ENCODE assay signal across 7 cellular contexts in genomic region chr1:32540589-32540988, GRCh38. TPM values are rescaled to one million over a fixed set of nuclear protein-coding genes. Genes with fewer than 3 reads are reported as not detected.
DNase-seq lines count a peak whose midpoint lies in the region; ATAC-seq and TF ChIP-seq lines count a peak whose summit lies in the region.

No MANE protein-coding gene starts in this region.

- peak overlapping the region; percentile 86 for H2AFZ ChIP-seq in osteoblast (ENCODE audit: low read length)

- H3K4me2 ChIP-seq in osteoblast (ENCODE audit: insufficient read depth, low read length), result peak overlapping the region; percentile 97

- peaks cover 75% of the 10 kb centered on the region for H3K27me3 Mint-ChIP-seq in central memory CD8-positive, alpha-beta T cell

- no peak overlapping the region for H3K27ac Mint-ChIP-seq in central memory CD8-positive, alpha-beta T cell (ENCODE audit: low read depth)

- H3K27ac ChIP-seq in osteoblast (ENCODE audit: low read depth, low read length), result no peak overlapping the region

- no peak for ATAC-seq in central memory CD8-positive, alpha-beta T cell (replicated peaks; ENCODE audit: extremely low read depth, poor library complexity, severe bottlenecking)
- no peak for ATAC-seq in GM21423 (IDR thresholded peaks at IDR 0.05; ENCODE audit: unreplicated experiment)
- no peak for ATAC-seq in GM21737 (IDR thresholded peaks at IDR 0.05; ENCODE audit: unreplicated experiment)
- ATAC-seq in GM21447 (IDR thresholded peaks at IDR 0.05; ENCODE audit: unreplicated experiment), result no peak

- TF ChIP-seq CTCF in NB4 (IDR thresholded peaks at IDR 0.05; ENCODE audit: low read depth, low read length) (no peak), osteoblast (IDR thresholded peaks at IDR 0.05; ENCODE audit: extremely low read depth, low read depth, low read length) (no peak)

- peaks cover 10% of the 10 kb centered on the region for H3K4me1 Mint-ChIP-seq in central memory CD8-positive, alpha-beta T cell

- peaks cover 2% of the 10 kb centered on the region for H3K27me3 ChIP-seq in osteoblast (ENCODE audit: insufficient read depth, low read length)

- peaks cover 4% of the 10 kb centered on the region for H3K36me3 Mint-ChIP-seq in central memory CD8-positive, alpha-beta T cell (ENCODE audit: insufficient read depth)

- peaks cover 7% of the 10 kb centered on the region for H3K4me1 ChIP-seq in osteoblast (ENCODE audit: insufficient read depth, low read length)

- peak overlapping the region; percentile 83 for H3K4me3 Mint-ChIP-seq in central memory CD8-positive, alpha-beta T cell

- DNase-seq in EL (peak; percentile 13), NB4 (ENCODE audit: low read depth) (peak; percentile 9), osteoblast (ENCODE audit: insufficient read length, low spot score, missing footprints) (no peak)
- DNase-seq in central memory CD8-positive, alpha-beta T cell (ENCODE audit: low spot score in 2 of 2), result no peak

- H4K20me1 ChIP-seq in osteoblast (ENCODE audit: insufficient read depth, low read length), result peaks cover 2% of the 10 kb centered on the region

- H3K4me3 ChIP-seq in NB4 (ENCODE audit: low read depth, low read length) (no peak overlapping the region), osteoblast (ENCODE audit: insufficient read depth, low read length) (peak overlapping the region; percentile 78)

- H3K9me3 ChIP-seq in osteoblast (ENCODE audit: low read depth, low read length), result no peaks in the 10 kb centered on the region

- no peaks in the 10 kb centered on the region for H3K9me3 Mint-ChIP-seq in central memory CD8-positive, alpha-beta T cell

- no peaks in the 10 kb centered on the region for H3K36me3 ChIP-seq in osteoblast (ENCODE audit: insufficient read depth, low read length)

- H3K79me2 ChIP-seq in osteoblast (ENCODE audit: insufficient read depth, low read length), result peaks cover 21% of the 10 kb centered on the region

- TF ChIP-seq POLR2A in NB4 (IDR thresholded peaks at IDR 0.05; ENCODE audit: extremely low read depth, insufficient read length), result no peak

RNA-seq across cellular contexts. Expression of gene ZBTB8A, which starts 1.4 kb away (rescaled TPM):
- total RNA-seq in osteoblast, result 9.8 and 10.6 TPM in 2 replicates

Comparison
In these comparisons a context has a peak if more than half of its experiments do, and no peak if none do; other contexts are left out.
1. DNase-seq: peak in EL (single experiment) and NB4 (single experiment); none in central memory CD8-positive, alpha-beta T cell (0 of 2) and osteoblast (single experiment).